ENCODE assay signal across 29 cellular contexts in the genomic region with DNA sequence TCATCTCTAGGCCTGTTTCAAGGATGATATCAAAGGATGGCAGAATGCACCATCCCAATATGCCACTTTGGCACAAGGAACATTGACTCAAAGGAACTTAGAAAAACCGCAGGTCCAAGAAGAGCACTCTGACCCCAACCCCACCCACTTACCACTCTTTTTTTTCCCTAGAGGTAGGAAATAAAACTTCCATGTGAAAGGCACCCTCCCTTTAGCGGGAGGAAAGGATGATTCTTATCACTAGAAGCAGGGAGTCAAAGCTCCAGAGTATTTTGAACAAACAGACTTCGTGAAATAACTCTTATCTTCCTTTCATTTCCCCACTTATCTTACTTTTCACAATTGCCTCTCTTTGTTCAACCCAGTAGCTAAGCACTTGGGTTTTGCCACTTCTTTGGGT.
"Had no signal": no experiment of that assay in that cellular context is flagged by ENCODE, and none has a peak within 500 bp of the region (broad histone marks: within the 10 kb centered on the region; RNA-seq: fewer than 3 reads in every experiment).

No MANE protein-coding gene starts in this region.

- H3K9ac ChIP-seq: parathyroid adenoma had no signal

- H3K79me2 ChIP-seq: parathyroid adenoma had no signal

- H3K4me1 ChIP-seq: esophagus muscularis mucosa, parathyroid adenoma, right atrium auricular region, suprapubic skin had no signal

- H3K4me3 ChIP-seq: esophagus muscularis mucosa, heart right ventricle, psoas muscle, right atrium auricular region, smooth muscle cell, suprapubic skin, tibial artery had no signal

- H3K27ac ChIP-seq: esophagus muscularis mucosa, heart right ventricle, parathyroid adenoma, psoas muscle, right atrium auricular region, suprapubic skin, tibial artery had no signal

- H3K9me3 ChIP-seq: psoas muscle, suprapubic skin had no signal

- ATAC-seq: effector memory CD8-positive, alpha-beta T cell; heart right ventricle; left ventricle myocardium superior; naive thymus-derived CD4-positive, alpha-beta T cell; psoas muscle; T-cell had no signal

- H3K36me3 ChIP-seq: esophagus muscularis mucosa, heart right ventricle, right atrium auricular region, suprapubic skin, tibial artery had no signal

- DNase-seq: activated CD4-positive, alpha-beta memory T cell treated with anti-CD3 and anti-CD28 coated beads for 36 hours; activated CD4-positive, alpha-beta T cell treated with anti-CD3 and anti-CD28 coated beads, Interleukin-2, amount 10 ng/mL, durations not matched to agents 24 days and 14 days; activated CD4-positive, CD25-positive, alpha-beta regulatory T cell treated with anti-CD3 and anti-CD28 coated beads, Interleukin-2, amount 50 U/mL, for 72 hours; activated CD8-positive, alpha-beta memory T cell treated with anti-CD3 and anti-CD28 coated beads, Interleukin-2, amount 50 U/mL, for 4 hours; activated gamma-delta T cell; activated naive CD4-positive, alpha-beta T cell treated with anti-CD3 and anti-CD28 coated beads, Interleukin-2, amount 10 ng/mL, durations not matched to agents 7 days and 5 days; activated naive CD8-positive, alpha-beta T cell treated with anti-CD3 and anti-CD28 coated beads, Interleukin-2, amount 10 ng/mL, durations not matched to agents 7 days and 5 days; activated T-cell treated with anti-CD3 and anti-CD28 coated beads, Interleukin-2, amount 50 U/mL, for 1 hour; amygdala; caudate nucleus; cortex of kidney; effector memory CD8-positive, alpha-beta T cell; foreskin melanocyte; heart right ventricle; left ventricle myocardium superior; midbrain; naive thymus-derived CD4-positive, alpha-beta T cell; nucleus accumbens; psoas muscle; stimulated activated CD4-positive, alpha-beta T cell treated with anti-CD3 and anti-CD28 coated beads, Interleukin-2, amount 100 ng/mL, for 24 hours; stimulated activated naive CD4-positive, alpha-beta T cell; T-cell; tibial artery had no signal

- FAIRE-seq: islet of Langerhans had no signal

- H2AFZ ChIP-seq: parathyroid adenoma had no signal

- H3K27me3 ChIP-seq: heart right ventricle, right atrium auricular region, suprapubic skin, tibial artery had no signal
